16 cellular contexts compared by ENCODE assay signal in genomic region chr13:109166807-109167206, GRCh38.
DNase-seq lines count a peak whose midpoint lies in the region; ATAC-seq and TF ChIP-seq lines count a peak whose summit lies in the region.
"Had no signal": no experiment of that assay in that cellular context is flagged by ENCODE, and none has a peak within 500 bp of the region (broad histone marks: within the 10 kb centered on the region; RNA-seq: fewer than 3 reads in every experiment).

No MANE protein-coding gene starts in this region.

- H2BK15ac ChIP-seq in H9 (ENCODE audit: low read depth, low read length) = no peak overlapping the region

- no peaks in the 10 kb centered on the region for H3K79me2 ChIP-seq in H9 (ENCODE audit: insufficient read depth, low read length)

- no peak overlapping the region for H2BK12ac ChIP-seq in H9 (ENCODE audit: insufficient read length, low read depth, low read length)

- H2BK20ac ChIP-seq in H9 (ENCODE audit: low read depth, low read length, poor library complexity, severe bottlenecking) = no peak overlapping the region

- H3K27ac Mint-ChIP-seq in H9 = no peak overlapping the region

- H3K14ac ChIP-seq in H9 (ENCODE audit: insufficient read depth, low read length) = no peak overlapping the region

- H3K36me3 Mint-ChIP-seq in H9 (ENCODE audit: insufficient read depth in 1 of 3, low read depth in 3 of 3) = no peaks in the 10 kb centered on the region

- H4K91ac ChIP-seq in H9 (ENCODE audit: insufficient read length, low read depth, low read length) = no peak overlapping the region

- H4K20me1 ChIP-seq in H9 (ENCODE audit: control insufficient read depth, insufficient read depth, insufficient read length) = no peaks in the 10 kb centered on the region

- no CpG with 5 or more reads among the region's 2 CpGs for WGBS in H9 (ENCODE audit: extremely low coverage, insufficient read length, low lambda C conversion rate)

- no peak overlapping the region for H4K8ac ChIP-seq in H9 (replicated peaks; ENCODE audit: insufficient read length, low read depth, low read length)

- no peak overlapping the region for H3K18ac ChIP-seq in H9 (ENCODE audit: insufficient read length, low read depth, low read length)

- peaks cover 14 to 15% of the 10 kb centered on the region in 2 experiments for H3K4me1 Mint-ChIP-seq in H9

- no peak overlapping the region for H2AK5ac ChIP-seq in H9 (ENCODE audit: insufficient read length, low read length)

- no peak overlapping the region for H3T11ph ChIP-seq in H9 (ENCODE audit: low read length)

- ATAC-seq in GM19372 (IDR thresholded peaks at IDR 0.05; ENCODE audit: low read depth, unreplicated experiment) (peak; percentile 19), HG02943 (IDR thresholded peaks at IDR 0.05; ENCODE audit: low read depth, unreplicated experiment) (peak; percentile 30), foreskin keratinocyte (no peak), GM21526 (IDR thresholded peaks at IDR 0.05; ENCODE audit: low FRiP score, unreplicated experiment) (no peak)

- H3K27me3 ChIP-seq in MG63 (no peaks in the 10 kb centered on the region), foreskin keratinocyte (no peaks in the 10 kb centered on the region), H9 (ENCODE audit: insufficient read depth, low read length) (no peaks in the 10 kb centered on the region)
- H3K27me3 ChIP-seq: dorsolateral prefrontal cortex had no signal

- no peak overlapping the region for H4K5ac ChIP-seq in H9 (ENCODE audit: insufficient read length, low read depth, low read length)

- no peak overlapping the region for H3K4me2 ChIP-seq in H9 (ENCODE audit: insufficient read depth, insufficient read length, low read length)

- no peaks in the 10 kb centered on the region for H3K27me3 Mint-ChIP-seq in H9 (ENCODE audit: low read depth)

- H2BK5ac ChIP-seq in H9 (ENCODE audit: insufficient read length, low read length) = no peak overlapping the region

- H3K27ac ChIP-seq in foreskin keratinocyte (no peak overlapping the region), H9 (ENCODE audit: insufficient read length, low read depth, low read length) (no peak overlapping the region)
- H3K27ac ChIP-seq: dorsolateral prefrontal cortex, skin epidermis had no signal

- no peak overlapping the region for H2AFZ ChIP-seq in H9 (ENCODE audit: low read length)

- TF ChIP-seq CTCF in GM12865 (IDR thresholded peaks at IDR 0.05; ENCODE audit: insufficient read depth, low read depth, low read length, missing control alignments) = no peak
- no peak for TF ChIP-seq CTCF in foreskin keratinocyte (conservative IDR thresholded peaks at IDR 0.05)
- TF ChIP-seq CTCF in H9 (conservative IDR thresholded peaks at IDR 0.05) = no peak

- no peaks in the 10 kb centered on the region for H3K36me3 ChIP-seq in MG63

- no peak overlapping the region for H2BK120ac ChIP-seq in H9 (ENCODE audit: low read depth, low read length, poor library complexity, severe bottlenecking)

- H3K23ac ChIP-seq in H9 (ENCODE audit: insufficient read length, low read depth, low read length) = no peak overlapping the region

- H3K4me3 Mint-ChIP-seq in H9 = no peak overlapping the region

- H3K56ac ChIP-seq in H9 (ENCODE audit: insufficient read length, low read depth, low read length) = no peak overlapping the region

- no peaks in the 10 kb centered on the region for H3K9me3 Mint-ChIP-seq in H9

- H3K4me3 ChIP-seq in GM12865 (ENCODE audit: low read depth, low read length) (no peak overlapping the region), MG63 (no peak overlapping the region)
- H3K4me3 ChIP-seq: dorsolateral prefrontal cortex, skin epidermis had no signal

- H3K9ac ChIP-seq in H9 (ENCODE audit: extremely low read depth, insufficient read length, low read length) = no peak overlapping the region

- peak; percentile 65 for DNase-seq in GM12865 (ENCODE audit: low read depth)
- DNase-seq in MG63 = peak; percentile 32
- no peak for DNase-seq in foreskin keratinocyte
- no peak for DNase-seq in NCI-H345 treated with DMSO at 0.1 percent for 48 hours (lab: John Stamatoyannopoulos, UW; ENCODE audit: unreplicated experiment)
- no peak for DNase-seq in H9
- DNase-seq: activated T-cell treated with anti-CD3 and anti-CD28 coated beads for 4 hours, amygdala, DND-41, dorsolateral prefrontal cortex, HCEC 1CT, kidney, NCI-H69 had no signal

- H3K9me3 ChIP-seq in MG63 (no peaks in the 10 kb centered on the region), H9 (ENCODE audit: control insufficient read depth, low read depth, low read length) (no peaks in the 10 kb centered on the region)

- no peaks in the 10 kb centered on the region for H3K23me2 ChIP-seq in H9 (ENCODE audit: insufficient read length, low read depth, low read length, poor library complexity, severe bottlenecking)

- H3K4me1 ChIP-seq in foreskin keratinocyte = peaks cover 9% of the 10 kb centered on the region
- H3K4me1 ChIP-seq in H9 (ENCODE audit: insufficient read depth, low read length) = no peaks in the 10 kb centered on the region; the same call in 1 of the 2 replicates

- H3K4ac ChIP-seq in H9 (ENCODE audit: low read depth, low read length) = no peak overlapping the region

- no peaks in the 10 kb centered on the region for H3K79me1 ChIP-seq in H9 (ENCODE audit: insufficient read depth, low read depth, low read length, poor library complexity, severe bottlenecking)

Comparison
In these comparisons a context has a peak if more than half of its experiments do, and no peak if none do; other contexts are left out.
1. DNase-seq: peak in GM12865 (single experiment) and MG63 (single experiment); none in foreskin keratinocyte (0 of 2), NCI-H345 treated with DMSO at 0.1 percent for 48 hours (single experiment) and H9 (single experiment).
2. ATAC-seq: peak in GM19372 (single experiment) and HG02943 (single experiment); none in foreskin keratinocyte (single experiment) and GM21526 (single experiment).